ENCODE assay signal across 17 cellular contexts in the genomic region with DNA sequence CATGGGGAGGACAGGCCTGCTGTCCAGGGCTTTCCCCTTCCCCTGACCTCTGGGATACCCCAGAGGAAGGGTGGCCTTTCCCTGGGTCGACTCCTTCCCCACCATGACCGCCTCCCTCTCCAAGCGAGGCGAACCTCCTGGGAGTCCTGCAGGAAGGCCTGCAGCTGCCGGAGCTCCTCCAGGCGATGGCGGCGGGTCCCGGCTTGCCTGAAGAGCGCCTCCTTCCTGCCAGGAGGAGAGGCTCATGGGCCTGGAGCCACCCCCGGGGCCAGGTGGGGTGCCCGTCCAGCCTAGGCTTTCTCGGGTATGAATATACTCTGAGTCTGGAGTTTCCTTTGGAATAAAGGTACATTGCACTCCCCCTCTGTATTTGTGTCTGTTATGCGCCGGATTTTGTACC.
"Had no signal": no experiment of that assay in that cellular context is flagged by ENCODE, and none has a peak within 500 bp of the region (broad histone marks: within the 10 kb centered on the region; RNA-seq: fewer than 3 reads in every experiment).

No MANE protein-coding gene starts in this region.

- H3K4me3 Mint-ChIP-seq: naive thymus-derived CD4-positive, alpha-beta T cell; stimulated activated naive CD8-positive, alpha-beta T cell treated with anti-CD3 and anti-CD28 coated beads, Interleukin-15, Interleukin-2, amounts not matched to agents 100 ng/mL and 50 ng/mL, for 24 hours had no signal

- H3K27ac ChIP-seq: colonic mucosa, gastrocnemius medialis, heart right ventricle, ovary, right atrium auricular region, tibial artery, upper lobe of right lung, vagina had no signal

- H3K4me1 ChIP-seq: colonic mucosa, gastrocnemius medialis, right atrium auricular region, tibial artery, upper lobe of right lung, vagina had no signal

- H3K27ac Mint-ChIP-seq: naive thymus-derived CD4-positive, alpha-beta T cell; stimulated activated naive CD8-positive, alpha-beta T cell treated with anti-CD3 and anti-CD28 coated beads, Interleukin-15, Interleukin-2, amounts not matched to agents 100 ng/mL and 50 ng/mL, for 24 hours had no signal

- H3K36me3 ChIP-seq: colonic mucosa, gastrocnemius medialis, ovary, right atrium auricular region, tibial artery, upper lobe of right lung, vagina had no signal

- DNase-seq: colonic mucosa; dermis blood vessel endothelial cell; gastrocnemius medialis; heart right ventricle; hypothalamus; mammary epithelial cell; naive thymus-derived CD4-positive, alpha-beta T cell; nucleus accumbens; ovary; small intestine; stimulated activated CD4-positive, alpha-beta T cell treated with anti-CD3 and anti-CD28 coated beads, Interleukin-12 subunit alpha, Interleukin-12 subunit beta, amount 100 ng/mL, for 4 hours; stimulated activated CD4-positive, alpha-beta T cell treated with anti-CD3 and anti-CD28 coated beads, Interleukin-2, amount 100 ng/mL, for 48 hours; tibial artery; upper lobe of right lung had no signal

- H3K9me3 Mint-ChIP-seq: naive thymus-derived CD4-positive, alpha-beta T cell; stimulated activated naive CD8-positive, alpha-beta T cell treated with anti-CD3 and anti-CD28 coated beads, Interleukin-15, Interleukin-2, amounts not matched to agents 100 ng/mL and 50 ng/mL, for 24 hours had no signal

- H3K27me3 ChIP-seq: colonic mucosa, heart right ventricle, ovary, right atrium auricular region, upper lobe of right lung, vagina had no signal

- H3K27me3 Mint-ChIP-seq: naive thymus-derived CD4-positive, alpha-beta T cell; stimulated activated naive CD8-positive, alpha-beta T cell treated with anti-CD3 and anti-CD28 coated beads, Interleukin-15, Interleukin-2, amounts not matched to agents 100 ng/mL and 50 ng/mL, for 24 hours had no signal

- H3K4me3 ChIP-seq: colonic mucosa, gastrocnemius medialis, heart right ventricle, ovary, right atrium auricular region, tibial artery, upper lobe of right lung, vagina had no signal

- H3K9me3 ChIP-seq: colonic mucosa, gastrocnemius medialis, heart right ventricle, ovary, right atrium auricular region, tibial artery, upper lobe of right lung, vagina had no signal

- H3K36me3 Mint-ChIP-seq: naive thymus-derived CD4-positive, alpha-beta T cell had no signal
